Comparison of ENCODE assay signal across 12 cellular contexts in genomic region chr19:5693195-5694166, GRCh38. TPM values are rescaled to one million over a fixed set of nuclear protein-coding genes. Genes with fewer than 3 reads are reported as not detected.
DNase-seq lines count a peak whose midpoint lies in the region; ATAC-seq, FAIRE-seq and TF ChIP-seq lines count a peak whose summit lies in the region.
"Had no signal": no experiment of that assay in that cellular context is flagged by ENCODE, and none has a peak within 500 bp of the region (broad histone marks: within the 10 kb centered on the region; RNA-seq: fewer than 3 reads in every experiment).

No MANE protein-coding gene starts in this region.

- no peak for TF ChIP-seq CTCF in K562 (IDR thresholded peaks at IDR 0.05 in 2 of 3, conservative IDR thresholded peaks at IDR 0.05 in 1 of 3; ENCODE audit: insufficient read depth in 2 of 3, low read depth in 1 of 3, low read length in 3 of 3)

- no peak for TF ChIP-seq EP300 in K562 (IDR thresholded peaks at IDR 0.05; ENCODE audit: low read length)

- peaks cover 16% of the 10 kb centered on the region for H3K4me1 Mint-ChIP-seq in activated CD4-positive, alpha-beta T cell treated with anti-CD3 and anti-CD28 coated beads, Interleukin-2, amount 10 ng/mL, durations not matched to agents 24 days and 14 days

- H3K4me3 Mint-ChIP-seq in activated CD4-positive, alpha-beta T cell treated with anti-CD3 and anti-CD28 coated beads, Interleukin-2, amount 10 ng/mL, durations not matched to agents 24 days and 14 days = peak overlapping the region; percentile 100

- peaks cover 70% of the 10 kb centered on the region for H3K79me2 ChIP-seq in K562 (ENCODE audit: control insufficient read depth, insufficient read depth, low read length)

- CTCF ChIA-PET in K562 (lab: Yijun Ruan, JAX; ENCODE audit: low intra/inter-chr PET ratio) = no interaction called here

- peak overlapping the region; percentile 96; the same call in 2 of the 3 replicates for H3K27ac ChIP-seq in K562 (ENCODE audit: extremely low read depth, low read depth, low read length)
- H3K27ac ChIP-seq: body of pancreas, upper lobe of left lung had no signal

- peaks cover 17% of the 10 kb centered on the region for H3K9me1 ChIP-seq in K562 (ENCODE audit: control insufficient read depth, insufficient read depth, low read length)

- TF ChIP-seq RAD21 in K562 (CRISPR knock-in tag; conservative IDR thresholded peaks at IDR 0.05 in 1 of 2, IDR thresholded peaks at IDR 0.05 in 1 of 2) = no peak

- ATAC-seq in K562 = no peak
- ATAC-seq: body of pancreas had no signal

- H3K9me3 ChIP-seq in K562 (replicated peaks; ENCODE audit: control insufficient read depth, insufficient read depth, low read depth, low read length) (no peaks in the 10 kb centered on the region), skeletal muscle satellite cell (replicated peaks; ENCODE audit: low read length) (no peaks in the 10 kb centered on the region)
- H3K9me3 ChIP-seq: body of pancreas, upper lobe of left lung had no signal

- peaks cover 52% of the 10 kb centered on the region for H3K36me3 Mint-ChIP-seq in activated CD4-positive, alpha-beta T cell treated with anti-CD3 and anti-CD28 coated beads, Interleukin-2, amount 10 ng/mL, durations not matched to agents 24 days and 14 days (ENCODE audit: low read depth)

- H3K27me3 ChIP-seq in K562 (ENCODE audit: control insufficient read depth in 2 of 2, insufficient read depth in 2 of 2, low read length in 2 of 2) (no peaks in the 10 kb centered on the region), skeletal muscle satellite cell (ENCODE audit: control insufficient read depth, insufficient read depth, low read length) (no peaks in the 10 kb centered on the region)
- H3K27me3 ChIP-seq: body of pancreas, upper lobe of left lung had no signal

- TF ChIP-seq POLR2A in K562 (conservative IDR thresholded peaks at IDR 0.05) = peak; percentile 15

- H2AFZ ChIP-seq in K562 (ENCODE audit: low read depth, low read length) = no peak overlapping the region

- WGBS in K562 (ENCODE audit: insufficient coverage, low coverage, missing lambda C conversion rate) = 82% methylated on average over 33 of the region's 39 CpGs

- peaks cover 57% of the 10 kb centered on the region for H4K20me1 ChIP-seq in K562 (replicated peaks; ENCODE audit: control insufficient read depth, insufficient read depth, low read length)

- POLR2A ChIA-PET in K562 (lab: Yijun Ruan, JAX) = interaction anchor here (0.6 to 2.4 kb wide), 10 partner anchors 13 to 98 kb away, joined by 3 to 9 read pairs (median 4); partner anchors contain the start of genes CATSPERD, DUS3L and LONP1

- H3K9me3 Mint-ChIP-seq in activated CD4-positive, alpha-beta T cell treated with anti-CD3 and anti-CD28 coated beads, Interleukin-2, amount 10 ng/mL, durations not matched to agents 24 days and 14 days = no peaks in the 10 kb centered on the region

- H3K4me2 ChIP-seq in K562 (ENCODE audit: insufficient read depth, low read length) = peak overlapping the region; percentile 93
- peak overlapping the region; percentile 97 for H3K4me2 ChIP-seq in skeletal muscle satellite cell (ENCODE audit: low read length)

- in situ Hi-C loops in K562 (cut with MboI) = no loop called here

- DNase-seq in activated CD4-positive, alpha-beta T cell treated with anti-CD3 and anti-CD28 coated beads, Interleukin-2, amount 10 ng/mL, durations not matched to agents 24 days and 14 days = no peak
- DNase-seq in activated CD4-positive, alpha-beta T cell treated with anti-CD3 and anti-CD28 coated beads for 1 hour = no peak
- DNase-seq in LHCN-M2 (ENCODE audit: low read depth) (peak; percentile 51), K562 (ENCODE audit: extremely low read depth in 1 of 4, low spot score in 3 of 4) (no peak), hippocampal formation (lab: John Stamatoyannopoulos, UW) (no peak), COR-L47 (lab: John Stamatoyannopoulos, UW) (no peak), NCI-H2081 treated with DMSO at 0.1 percent for 48 hours (lab: John Stamatoyannopoulos, UW) (no peak)
- DNase-seq: GOT3, NCI-H510A treated with DMSO at 0.1 percent for 48 hours had no signal

- H3K9ac ChIP-seq in K562 (ENCODE audit: insufficient read depth in 1 of 2, low read depth in 2 of 2, low read length in 2 of 2) (peak overlapping the region in 1 of 2 experiments; percentile 98; a peak in 2 of 4 replicates), skeletal muscle satellite cell (ENCODE audit: low read depth, low read length) (no peak overlapping the region)

- H3K4me1 ChIP-seq in K562 (replicated peaks in 1 of 2; ENCODE audit: control insufficient read depth in 2 of 2, insufficient read depth in 2 of 2, low read length in 2 of 2) = peaks cover 14 to 77% of the 10 kb centered on the region in 2 experiments
- H3K4me1 ChIP-seq in skeletal muscle satellite cell (ENCODE audit: control insufficient read depth, insufficient read depth, low read length) = peaks cover 25% of the 10 kb centered on the region

- H3K27ac Mint-ChIP-seq in activated CD4-positive, alpha-beta T cell treated with anti-CD3 and anti-CD28 coated beads, Interleukin-2, amount 10 ng/mL, durations not matched to agents 24 days and 14 days = peak overlapping the region; percentile 62

- intact Hi-C loops in activated CD4-positive, alpha-beta T cell treated with anti-CD3 and anti-CD28 coated beads, Interleukin-2, amount 10 ng/mL, durations not matched to agents 24 days and 14 days (cut with micrococcal nuclease) = no loop called here
- intact Hi-C loops in K562 (cut with micrococcal nuclease) = no loop called here

- BruUV-seq in K562 (replicated peaks; lab: Mats Ljungman, UMichigan) = TSS peak; percentile 26

- H3K36me3 ChIP-seq in K562 (ENCODE audit: control insufficient read depth, insufficient read depth, low read length) (peaks cover 81% of the 10 kb centered on the region), skeletal muscle satellite cell (ENCODE audit: insufficient read depth, low read length) (peaks cover 71% of the 10 kb centered on the region)

- peak overlapping the region; percentile 100; the same call in 1 of the 2 replicates for H3K4me3 ChIP-seq in K562
- H3K4me3 ChIP-seq in skeletal muscle satellite cell (ENCODE audit: low read length) = no peak overlapping the region
- H3K4me3 ChIP-seq: body of pancreas, upper lobe of left lung had no signal

- H3K27me3 Mint-ChIP-seq in activated CD4-positive, alpha-beta T cell treated with anti-CD3 and anti-CD28 coated beads, Interleukin-2, amount 10 ng/mL, durations not matched to agents 24 days and 14 days = no peaks in the 10 kb centered on the region

- FAIRE-seq in K562 (lab: Jason Lieb, UNC) = no peak

RNA-seq across cellular contexts. Expression of gene RPL36, which starts 3.4 kb away (rescaled TPM):
- 1,117 and 1,132 TPM in 2 replicates for total RNA-seq in activated CD4-positive, alpha-beta T cell treated with anti-CD3 and anti-CD28 coated beads, Interleukin-2, amount 10 ng/mL, durations not matched to agents 24 days and 14 days
- total RNA-seq in LHCN-M2 (2014; rRNA removed) = 795 and 866 TPM in 2 replicates
- polyA plus RNA-seq in LHCN-M2 (2012) = 1,408 TPM
- 84.7 and 180 TPM in 2 replicates for total RNA-seq in K562 (2011; cell fraction: chromatin; rRNA removed; ENCODE audit: low replicate concordance)
- 420 and 494 TPM in 2 replicates for total RNA-seq in K562 (2011; cell fraction: nucleolus; rRNA removed)
- 317 and 516 TPM in 2 replicates for total RNA-seq in K562 (2011; cell fraction: nucleoplasm; rRNA removed)
- 2,132 and 2,298 TPM in 2 replicates for total RNA-seq in K562 (2014; rRNA removed)
- total RNA-seq in K562 (2014; rRNA removed; fragmentation: Illumina TruSeq; extraction: Trizol) = 392 and 590 TPM in 2 replicates
- total RNA-seq in K562 (2015; rRNA removed; fragmentation: Illumina TruSeq; extraction: Trizol) = 1,406 and 1,507 TPM in 2 replicates
- total RNA-seq in K562 (2021) = 1,327 and 1,377 TPM in 2 replicates
- polyA plus RNA-seq in K562 (2011; rRNA removed) = 695 and 1,029 TPM in 2 replicates
- 629 and 993 TPM in 2 replicates for polyA plus RNA-seq in K562 (2011; cell fraction: cytosol; rRNA removed)
- 639 and 683 TPM in 2 replicates for polyA plus RNA-seq in K562 (2011; cell fraction: nucleus; rRNA removed)
- 2,027 and 2,339 TPM in 2 replicates for polyA plus RNA-seq in K562 (2012)
- 350 and 728 TPM in 2 replicates for polyA plus RNA-seq in K562 (2014; fragmentation: Illumina TruSeq; extraction: Trizol)
- polyA plus RNA-seq in K562 (2014; fragmentation: Nextera tagmentation; extraction: Ambion mirVana) = 1,000 to 10,000 TPM; 3,132 to 3,412 TPM
- polyA plus RNA-seq in K562 (2014; rRNA removed) = 1,530 and 1,653 TPM in 2 replicates
- 132 and 161 TPM in 2 replicates for polyA minus RNA-seq in K562 (2011; rRNA and poly(A)+ RNA removed)
- 779 and 953 TPM in 2 replicates for polyA minus RNA-seq in K562 (2011; cell fraction: cytosol; rRNA and poly(A)+ RNA removed)
- 134 and 203 TPM in 2 replicates for polyA minus RNA-seq in K562 (2011; cell fraction: nucleus; rRNA and poly(A)+ RNA removed)
- 301 and 432 TPM in 2 replicates for total RNA-seq in skeletal muscle satellite cell (2012; rRNA removed)

RNA-seq across cellular contexts. Expression of gene HSD11B1L, which starts 12.7 kb away (rescaled TPM):
- total RNA-seq in activated CD4-positive, alpha-beta T cell treated with anti-CD3 and anti-CD28 coated beads, Interleukin-2, amount 10 ng/mL, durations not matched to agents 24 days and 14 days = 2.2 and 2.6 TPM in 2 replicates
- total RNA-seq in LHCN-M2 (2014; rRNA removed) = 22.4 and 24.7 TPM in 2 replicates
- polyA plus RNA-seq in LHCN-M2 (2012) = 14.9 TPM
- 1.9 and 5.4 TPM in 2 replicates for total RNA-seq in K562 (2011; cell fraction: chromatin; rRNA removed; ENCODE audit: low replicate concordance)
- 5.4 and 5.5 TPM in 2 replicates for total RNA-seq in K562 (2011; cell fraction: nucleolus; rRNA removed)
- 4.8 TPM in 2 replicates for total RNA-seq in K562 (2011; cell fraction: nucleoplasm; rRNA removed)
- 4.9 and 7.7 TPM in 2 replicates for total RNA-seq in K562 (2014; rRNA removed)
- total RNA-seq in K562 (2014; rRNA removed; fragmentation: Illumina TruSeq; extraction: Trizol) = 1.2 and 1.4 TPM in 2 replicates
- 2.0 and 2.3 TPM in 2 replicates for total RNA-seq in K562 (2015; rRNA removed; fragmentation: Illumina TruSeq; extraction: Trizol)
- total RNA-seq in K562 (2021) = 3.6 and 4.3 TPM in 2 replicates
- polyA plus RNA-seq in K562 (2011; rRNA removed) = 2.3 and 3.1 TPM in 2 replicates
- polyA plus RNA-seq in K562 (2011; cell fraction: cytosol; rRNA removed) = 4.4 and 11.4 TPM in 2 replicates
- polyA plus RNA-seq in K562 (2011; cell fraction: nucleus; rRNA removed) = 7.8 and 11.4 TPM in 2 replicates
- polyA plus RNA-seq in K562 (2012) = 3.4 and 7.3 TPM in 2 replicates
- 1.7 and 2.2 TPM in 2 replicates for polyA plus RNA-seq in K562 (2014; fragmentation: Illumina TruSeq; extraction: Trizol)
- polyA plus RNA-seq in K562 (2014; fragmentation: Nextera tagmentation; extraction: Ambion mirVana) = under 1 TPM; 0.31 to 0.36 TPM
- 4.7 and 6.3 TPM in 2 replicates for polyA plus RNA-seq in K562 (2014; rRNA removed)
- polyA minus RNA-seq in K562 (2011; rRNA and poly(A)+ RNA removed) = 0.39 and 0.63 TPM in 2 replicates
- 2.2 and 2.4 TPM in 2 replicates for polyA minus RNA-seq in K562 (2011; cell fraction: cytosol; rRNA and poly(A)+ RNA removed)
- 0.56 and 0.94 TPM in 2 replicates for polyA minus RNA-seq in K562 (2011; cell fraction: nucleus; rRNA and poly(A)+ RNA removed)
- 3.3 and 7.4 TPM in 2 replicates for total RNA-seq in skeletal muscle satellite cell (2012; rRNA removed)

RNA-seq across cellular contexts. Expression of gene MICOS13, which starts 13.2 kb away (rescaled TPM):
- 56.2 and 63.4 TPM in 2 replicates for total RNA-seq in activated CD4-positive, alpha-beta T cell treated with anti-CD3 and anti-CD28 coated beads, Interleukin-2, amount 10 ng/mL, durations not matched to agents 24 days and 14 days
- total RNA-seq in LHCN-M2 (2014; rRNA removed) (48.8 and 52.1 TPM in 2 replicates), K562 (2014; rRNA removed) (220 and 383 TPM in 2 replicates), K562 (2014; rRNA removed; fragmentation: Illumina TruSeq; extraction: Trizol) (19.1 and 24.6 TPM in 2 replicates), K562 (2015; rRNA removed; fragmentation: Illumina TruSeq; extraction: Trizol) (94.0 and 105 TPM in 2 replicates), K562 (2021) (95.4 and 113 TPM in 2 replicates)
- 117 TPM for polyA plus RNA-seq in LHCN-M2 (2012)
- 10.1 and 39.6 TPM in 2 replicates for total RNA-seq in K562 (2011; cell fraction: chromatin; rRNA removed; ENCODE audit: low replicate concordance)
- total RNA-seq in K562 (2011; cell fraction: nucleolus; rRNA removed) = 71.5 and 77.0 TPM in 2 replicates
- 30.0 and 32.6 TPM in 2 replicates for total RNA-seq in K562 (2011; cell fraction: nucleoplasm; rRNA removed)
- polyA plus RNA-seq in K562 (2011; rRNA removed) (32.1 and 42.6 TPM in 2 replicates), K562 (2014; fragmentation: Illumina TruSeq; extraction: Trizol) (41.2 and 69.4 TPM in 2 replicates), K562 (2014; fragmentation: Nextera tagmentation; extraction: Ambion mirVana) (10 to 100 TPM; 15.5 to 49.4 TPM), K562 (2014; rRNA removed) (124 and 202 TPM in 2 replicates)
- 60.9 and 173 TPM in 2 replicates for polyA plus RNA-seq in K562 (2011; cell fraction: cytosol; rRNA removed)
- polyA plus RNA-seq in K562 (2011; cell fraction: nucleus; rRNA removed) = 33.8 and 49.4 TPM in 2 replicates
- 68.5 and 125 TPM in 2 replicates for polyA plus RNA-seq in K562 (2012)
- polyA minus RNA-seq in K562 (2011; rRNA and poly(A)+ RNA removed) = 3.6 and 6.3 TPM in 2 replicates
- polyA minus RNA-seq in K562 (2011; cell fraction: cytosol; rRNA and poly(A)+ RNA removed) = 17.7 and 22.1 TPM in 2 replicates
- polyA minus RNA-seq in K562 (2011; cell fraction: nucleus; rRNA and poly(A)+ RNA removed) = 17.0 and 19.5 TPM in 2 replicates
- total RNA-seq in skeletal muscle satellite cell (2012; rRNA removed) = 43.9 and 52.6 TPM in 2 replicates

RNA-seq across cellular contexts. Expression of gene LONP1, which starts 26.5 kb away (rescaled TPM):
- 220 and 240 TPM in 2 replicates for total RNA-seq in activated CD4-positive, alpha-beta T cell treated with anti-CD3 and anti-CD28 coated beads, Interleukin-2, amount 10 ng/mL, durations not matched to agents 24 days and 14 days
- total RNA-seq in LHCN-M2 (2014; rRNA removed) = 71.2 and 83.6 TPM in 2 replicates
- 59.1 TPM for polyA plus RNA-seq in LHCN-M2 (2012)
- total RNA-seq in K562 (2011; cell fraction: chromatin; rRNA removed; ENCODE audit: low replicate concordance) = 180 and 424 TPM in 2 replicates
- total RNA-seq in K562 (2011; cell fraction: nucleolus; rRNA removed) = 314 and 331 TPM in 2 replicates
- total RNA-seq in K562 (2011; cell fraction: nucleoplasm; rRNA removed) = 165 and 217 TPM in 2 replicates
- 202 and 214 TPM in 2 replicates for total RNA-seq in K562 (2014; rRNA removed)
- total RNA-seq in K562 (2014; rRNA removed; fragmentation: Illumina TruSeq; extraction: Trizol) = 26.9 and 37.3 TPM in 2 replicates
- 89.1 and 89.8 TPM in 2 replicates for total RNA-seq in K562 (2015; rRNA removed; fragmentation: Illumina TruSeq; extraction: Trizol)
- 207 and 238 TPM in 2 replicates for total RNA-seq in K562 (2021)
- polyA plus RNA-seq in K562 (2011; rRNA removed) = 84.5 and 110 TPM in 2 replicates
- 121 and 226 TPM in 2 replicates for polyA plus RNA-seq in K562 (2011; cell fraction: cytosol; rRNA removed)
- 273 and 320 TPM in 2 replicates for polyA plus RNA-seq in K562 (2011; cell fraction: nucleus; rRNA removed)
- 122 and 281 TPM in 2 replicates for polyA plus RNA-seq in K562 (2012)
- 76.5 and 160 TPM in 2 replicates for polyA plus RNA-seq in K562 (2014; fragmentation: Illumina TruSeq; extraction: Trizol)
- polyA plus RNA-seq in K562 (2014; fragmentation: Nextera tagmentation; extraction: Ambion mirVana) = 1 to 10 TPM; 1.1 to 3.7 TPM
- polyA plus RNA-seq in K562 (2014; rRNA removed) = 138 and 161 TPM in 2 replicates
- 39.2 and 57.2 TPM in 2 replicates for polyA minus RNA-seq in K562 (2011; rRNA and poly(A)+ RNA removed)
- 97.1 and 131 TPM in 2 replicates for polyA minus RNA-seq in K562 (2011; cell fraction: cytosol; rRNA and poly(A)+ RNA removed)
- 67.5 and 106 TPM in 2 replicates for polyA minus RNA-seq in K562 (2011; cell fraction: nucleus; rRNA and poly(A)+ RNA removed)
- 98.5 and 121 TPM in 2 replicates for total RNA-seq in skeletal muscle satellite cell (2012; rRNA removed)

RNA-seq across cellular contexts. Expression of gene CATSPERD, which starts 27.0 kb away (rescaled TPM):
- total RNA-seq in activated CD4-positive, alpha-beta T cell treated with anti-CD3 and anti-CD28 coated beads, Interleukin-2, amount 10 ng/mL, durations not matched to agents 24 days and 14 days = not detected in 2 replicates
- total RNA-seq in LHCN-M2 (2014; rRNA removed) = not detected in 2 replicates
- not detected for polyA plus RNA-seq in LHCN-M2 (2012)
- total RNA-seq in K562 (2011; cell fraction: chromatin; rRNA removed; ENCODE audit: low replicate concordance) = not detected in 2 replicates
- total RNA-seq in K562 (2011; cell fraction: nucleolus; rRNA removed) = not detected in 2 replicates
- not detected in 2 replicates for total RNA-seq in K562 (2011; cell fraction: nucleoplasm; rRNA removed)
- not detected in 2 replicates for total RNA-seq in K562 (2014; rRNA removed)
- total RNA-seq in K562 (2014; rRNA removed; fragmentation: Illumina TruSeq; extraction: Trizol) = not detected in 2 replicates
- not detected in 2 replicates for total RNA-seq in K562 (2015; rRNA removed; fragmentation: Illumina TruSeq; extraction: Trizol)
- not detected in 2 replicates for total RNA-seq in K562 (2021)
- polyA plus RNA-seq in K562 (2011; rRNA removed) = not detected in 2 replicates
- not detected in 2 replicates for polyA plus RNA-seq in K562 (2011; cell fraction: cytosol; rRNA removed)
- not detected in 2 replicates for polyA plus RNA-seq in K562 (2011; cell fraction: nucleus; rRNA removed)
- polyA plus RNA-seq in K562 (2012) = 0.04 TPM in 1 of 2 replicates, not detected in the other
- not detected in 2 replicates for polyA plus RNA-seq in K562 (2014; fragmentation: Illumina TruSeq; extraction: Trizol)
- polyA plus RNA-seq in K562 (2014; fragmentation: Nextera tagmentation; extraction: Ambion mirVana) = not detected
- not detected in 2 replicates for polyA plus RNA-seq in K562 (2014; rRNA removed)
- not detected in 2 replicates for polyA minus RNA-seq in K562 (2011; rRNA and poly(A)+ RNA removed)
- not detected in 2 replicates for polyA minus RNA-seq in K562 (2011; cell fraction: cytosol; rRNA and poly(A)+ RNA removed)
- polyA minus RNA-seq in K562 (2011; cell fraction: nucleus; rRNA and poly(A)+ RNA removed) = not detected in 2 replicates
- total RNA-seq in skeletal muscle satellite cell (2012; rRNA removed) = not detected in 2 replicates
- total RNA-seq: body of pancreas had no signal
